ENCODE assay signal across 27 cellular contexts in genomic region chr20:44829688-44830087, GRCh38. TPM values are rescaled to one million over a fixed set of nuclear protein-coding genes. Genes with fewer than 3 reads are reported as not detected.
"Had no signal": no experiment of that assay in that cellular context is flagged by ENCODE, and none has a peak within 500 bp of the region (broad histone marks: within the 10 kb centered on the region; RNA-seq: fewer than 3 reads in every experiment).

No MANE protein-coding gene starts in this region.

- H3K4me1 ChIP-seq: esophagus squamous epithelium, gastroesophageal sphincter, heart right ventricle had no signal

- H3K9me3 ChIP-seq: esophagus squamous epithelium had no signal

- H3K27ac ChIP-seq: epithelial cell of prostate, esophagus squamous epithelium, gastroesophageal sphincter, heart right ventricle had no signal

- H3K4me3 ChIP-seq: esophagus squamous epithelium, gastroesophageal sphincter, heart right ventricle had no signal

- H3K36me3 ChIP-seq: esophagus squamous epithelium, gastroesophageal sphincter, heart right ventricle had no signal

- DNase-seq: activated CD4-positive, alpha-beta memory T cell treated with anti-CD3 and anti-CD28 coated beads for 36 hours; activated CD4-positive, alpha-beta T cell treated with anti-CD3 and anti-CD28 coated beads for 36 hours; activated CD4-positive, alpha-beta T cell treated with anti-CD3 and anti-CD28 coated beads, Interleukin-2, amount 10 ng/mL, durations not matched to agents 24 days and 14 days; activated CD4-positive, CD25-positive, alpha-beta regulatory T cell; activated CD4-positive, CD25-positive, alpha-beta regulatory T cell treated with anti-CD3 and anti-CD28 coated beads, Interleukin-2, amount 50 U/mL, for 72 hours; activated CD8-positive, alpha-beta T cell treated with anti-CD3 and anti-CD28 coated beads, Interleukin-2, amount 10 ng/mL, durations not matched to agents 7 days and 5 days; activated effector memory CD4-positive, alpha-beta T cell treated with Interleukin-2 at 50 U/mL for 16 hours; activated gamma-delta T cell treated with Interleukin-2 at 50 U/mL for 16 hours; activated naive CD4-positive, alpha-beta T cell treated with anti-CD3 and anti-CD28 coated beads, Interleukin-2, amount 50 U/mL, for 16 hours; activated naive CD4-positive, alpha-beta T cell treated with Interleukin-2 at 50 U/mL for 16 hours; activated T-cell treated with anti-CD3 and anti-CD28 coated beads, Interleukin-2, amount 50 U/mL, for 4 hours; amniotic stem cell; anterior cingulate cortex; caudate nucleus; effector CD8-positive, alpha-beta T cell; esophagus squamous epithelium; foreskin melanocyte; heart right ventricle; T-helper 2 cell had no signal

- ATAC-seq: activated CD4-positive, alpha-beta T cell treated with anti-CD3 and anti-CD28 coated beads for 36 hours; activated CD8-positive, alpha-beta T cell treated with anti-CD3 and anti-CD28 coated beads, Interleukin-2, amount 10 ng/mL, durations not matched to agents 7 days and 5 days; activated T-cell treated with anti-CD3 and anti-CD28 coated beads, Interleukin-2, amount 50 U/mL, for 4 hours; activated T-helper 17 cell treated with anti-CD3 and anti-CD28 coated beads, Interleukin-2, amount 50 U/mL, for 72 hours; gastroesophageal sphincter; heart right ventricle had no signal

RNA-seq across cellular contexts. Expression of gene RIMS4, which starts 19.3 kb away (rescaled TPM):
- total RNA-seq: activated CD4-positive, alpha-beta memory T cell treated with anti-CD3 and anti-CD28 coated beads for 36 hours; activated CD4-positive, alpha-beta T cell treated with anti-CD3 and anti-CD28 coated beads for 36 hours; activated CD4-positive, alpha-beta T cell treated with anti-CD3 and anti-CD28 coated beads, Interleukin-2, amount 10 ng/mL, durations not matched to agents 24 days and 14 days; activated CD8-positive, alpha-beta T cell treated with anti-CD3 and anti-CD28 coated beads, Interleukin-2, amount 10 ng/mL, durations not matched to agents 7 days and 5 days; dermis microvascular lymphatic vessel endothelial cell; endothelial cell of umbilical vein; fibroblast of villous mesenchyme; glomerular endothelial cell; T-helper 1 cell treated with Interleukin-12 subunit alpha and Interleukin-12 subunit beta and Interleukin-4 antibody, amounts not matched to agents 30 ng/mL and 1 ng/mL, for 36 hours had no signal
- polyA plus RNA-seq: endothelial cell of umbilical vein had no signal
